In the genomic region with DNA sequence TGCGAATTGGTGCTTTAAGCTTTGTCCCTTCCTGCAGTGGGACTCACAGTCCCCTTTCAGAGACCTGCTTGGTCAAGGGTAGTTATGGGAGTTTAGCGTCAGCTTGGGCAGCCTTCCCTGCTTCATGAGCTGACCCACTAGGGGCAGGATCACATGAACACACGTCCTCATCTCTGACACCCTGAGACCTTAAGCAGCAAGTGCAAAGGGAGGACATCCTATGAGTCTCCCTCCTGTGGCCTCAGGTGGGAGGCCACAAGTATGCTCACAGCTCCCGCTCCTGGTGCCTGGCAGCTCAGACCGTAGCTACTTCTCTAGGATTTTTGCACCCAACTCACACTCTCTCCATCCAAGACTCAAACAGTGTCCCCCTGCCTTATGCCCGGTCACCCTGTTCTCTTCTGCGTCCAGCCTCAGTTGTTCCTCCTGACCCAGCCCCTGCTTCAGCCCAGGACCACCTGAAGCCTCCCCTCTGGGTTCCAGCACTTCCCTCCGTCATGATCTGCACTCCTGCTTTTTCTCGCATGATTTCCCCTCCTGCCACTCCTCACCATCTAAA, we compare ENCODE assay signal across 23 cellular contexts.
DNase-seq lines count a peak whose midpoint lies in the region; ATAC-seq, FAIRE-seq and TF ChIP-seq lines count a peak whose summit lies in the region.
"Had no signal": no experiment of that assay in that cellular context is flagged by ENCODE, and none has a peak within 500 bp of the region (broad histone marks: within the 10 kb centered on the region; RNA-seq: fewer than 3 reads in every experiment).

No MANE protein-coding gene starts in this region.

- FAIRE-seq in bronchial epithelial cell (lab: Jason Lieb, UNC): peak; percentile 79

- no peaks in the 10 kb centered on the region for H3K36me3 ChIP-seq in bronchial epithelial cell (ENCODE audit: control insufficient read depth, insufficient read depth, low read length)
- H3K36me3 ChIP-seq: ascending aorta, heart left ventricle, transverse colon had no signal

- H3K4me3 ChIP-seq in bronchial epithelial cell (ENCODE audit: low read depth, low read length): no peak overlapping the region
- H3K4me3 ChIP-seq: ascending aorta, heart left ventricle, psoas muscle, SK-N-MC, transverse colon had no signal

- no peaks in the 10 kb centered on the region for H3K36me3 Mint-ChIP-seq in activated naive CD4-positive, alpha-beta T cell treated with anti-CD3 and anti-CD28 coated beads, Interleukin-2, amount 10 ng/mL, durations not matched to agents 7 days and 5 days
- H3K36me3 Mint-ChIP-seq: activated naive CD8-positive, alpha-beta T cell treated with anti-CD3 and anti-CD28 coated beads for 36 hours had no signal

- TF ChIP-seq CTCF in bronchial epithelial cell (IDR thresholded peaks at IDR 0.05; ENCODE audit: insufficient read depth, low read length, severe bottlenecking): no peak

- no peak overlapping the region for H3K4me3 Mint-ChIP-seq in activated naive CD4-positive, alpha-beta T cell treated with anti-CD3 and anti-CD28 coated beads, Interleukin-2, amount 10 ng/mL, durations not matched to agents 7 days and 5 days
- H3K4me3 Mint-ChIP-seq: activated naive CD8-positive, alpha-beta T cell treated with anti-CD3 and anti-CD28 coated beads for 36 hours; activated T-helper 1 cell treated with anti-CD3 and anti-CD28 coated beads, Interleukin-12 subunit alpha, Interleukin-12 subunit beta, Interleukin-2, Interleukin-4 antibody, amounts not matched to agents 30 ng/mL and 10 ng/mL and 1 ng/mL, durations not matched to agents 14 hours and 24 hours and 36 hours; CD4-positive, alpha-beta T cell had no signal

- H3K27ac Mint-ChIP-seq in activated naive CD4-positive, alpha-beta T cell treated with anti-CD3 and anti-CD28 coated beads, Interleukin-2, amount 10 ng/mL, durations not matched to agents 7 days and 5 days: no peak overlapping the region
- H3K27ac Mint-ChIP-seq: activated naive CD8-positive, alpha-beta T cell treated with anti-CD3 and anti-CD28 coated beads for 36 hours; activated T-helper 1 cell treated with anti-CD3 and anti-CD28 coated beads, Interleukin-12 subunit alpha, Interleukin-12 subunit beta, Interleukin-2, Interleukin-4 antibody, amounts not matched to agents 30 ng/mL and 10 ng/mL and 1 ng/mL, durations not matched to agents 14 hours and 24 hours and 36 hours; CD4-positive, alpha-beta T cell had no signal

- no peaks in the 10 kb centered on the region for H3K9me3 Mint-ChIP-seq in activated naive CD4-positive, alpha-beta T cell treated with anti-CD3 and anti-CD28 coated beads, Interleukin-2, amount 10 ng/mL, durations not matched to agents 7 days and 5 days
- H3K9me3 Mint-ChIP-seq: activated naive CD8-positive, alpha-beta T cell treated with anti-CD3 and anti-CD28 coated beads for 36 hours; activated T-helper 1 cell treated with anti-CD3 and anti-CD28 coated beads, Interleukin-12 subunit alpha, Interleukin-12 subunit beta, Interleukin-2, Interleukin-4 antibody, amounts not matched to agents 30 ng/mL and 10 ng/mL and 1 ng/mL, durations not matched to agents 14 hours and 24 hours and 36 hours; CD4-positive, alpha-beta T cell had no signal

- H3K4me1 Mint-ChIP-seq in activated naive CD4-positive, alpha-beta T cell treated with anti-CD3 and anti-CD28 coated beads, Interleukin-2, amount 10 ng/mL, durations not matched to agents 7 days and 5 days: no peaks in the 10 kb centered on the region
- H3K4me1 Mint-ChIP-seq: activated naive CD8-positive, alpha-beta T cell treated with anti-CD3 and anti-CD28 coated beads for 36 hours had no signal

- no peaks in the 10 kb centered on the region for H3K27me3 Mint-ChIP-seq in activated naive CD4-positive, alpha-beta T cell treated with anti-CD3 and anti-CD28 coated beads, Interleukin-2, amount 10 ng/mL, durations not matched to agents 7 days and 5 days

- no peaks in the 10 kb centered on the region for H3K27me3 ChIP-seq in bronchial epithelial cell (ENCODE audit: control insufficient read depth, insufficient read depth, low read length)
- H3K27me3 ChIP-seq: ascending aorta, transverse colon had no signal

- intact Hi-C loops in left cardiac atrium (cut with DNase I): no loop called here
- intact Hi-C loops in Right ventricle myocardium inferior (cut with DNase I): no loop called here

- CTCF ChIA-PET in activated naive CD4-positive, alpha-beta T cell treated with anti-CD3 and anti-CD28 coated beads, Interleukin-2, amount 10 ng/mL, durations not matched to agents 7 days and 5 days (lab: Charles Lee): no interaction called here

- ATAC-seq in left cardiac atrium (no peak), Right ventricle myocardium inferior (no peak)
- ATAC-seq in activated CD4-positive, CD25-positive, alpha-beta regulatory T cell treated with anti-CD3 and anti-CD28 coated beads, Interleukin-2, amount 50 U/mL, for 24 hours: no peak
- ATAC-seq: psoas muscle had no signal

- peak; percentile 12 for DNase-seq in left cardiac atrium
- DNase-seq in Right ventricle myocardium inferior (ENCODE audit: missing footprints): no peak
- DNase-seq in bronchial epithelial cell (ENCODE audit: low read depth): no peak
- DNase-seq in mesenteric fat pad (ENCODE audit: low spot score): peak; percentile 28
- DNase-seq in ureter (ENCODE audit: low spot score): peak; percentile 33
- no peak for DNase-seq in NCI-H748 (lab: John Stamatoyannopoulos, UW; ENCODE audit: unreplicated experiment)
- no peak for DNase-seq in activated naive CD4-positive, alpha-beta T cell treated with anti-CD3 and anti-CD28 coated beads, Interleukin-2, amount 10 ng/mL, durations not matched to agents 7 days and 5 days
- DNase-seq: 8988T; activated naive CD8-positive, alpha-beta T cell treated with anti-CD3 and anti-CD28 coated beads for 36 hours; CD4-positive, alpha-beta T cell; EL; GOT3; NCI-H1105; NCI-H1930; NCI-H226; NCI-H748 treated with DMSO at 0.1 percent for 48 hours; psoas muscle had no signal

Comparison
In these comparisons a context has a peak if more than half of its experiments do, and no peak if none do; other contexts are left out.
1. DNase-seq: peak in left cardiac atrium (single experiment), mesenteric fat pad (single experiment) and ureter (single experiment); none in Right ventricle myocardium inferior (single experiment), bronchial epithelial cell (single experiment), NCI-H748 (single experiment) and activated naive CD4-positive, alpha-beta T cell treated with anti-CD3 and anti-CD28 coated beads, Interleukin-2, amount 10 ng/mL, durations not matched to agents 7 days and 5 days (single experiment).